27 cellular contexts compared by ENCODE assay signal in genomic region chr12:103727638-103728037, GRCh38.
"Had no signal": no experiment of that assay in that cellular context is flagged by ENCODE, and none has a peak within 500 bp of the region (broad histone marks: within the 10 kb centered on the region; RNA-seq: fewer than 3 reads in every experiment).

No MANE protein-coding gene starts in this region.

- H3K4me3 ChIP-seq: heart left ventricle, psoas muscle, sigmoid colon, smooth muscle cell, stomach, thyroid gland, upper lobe of left lung, vagina had no signal

- H3K27me3 ChIP-seq: heart left ventricle, sigmoid colon, stomach, thyroid gland, upper lobe of left lung, vagina had no signal

- H3K9me3 ChIP-seq: psoas muscle, thyroid gland, vagina had no signal

- H3K4me1 ChIP-seq: heart left ventricle, parathyroid adenoma, psoas muscle, sigmoid colon, stomach, thyroid gland, upper lobe of left lung, vagina had no signal

- DNase-seq: activated B cell treated with CpG ODN at 0.5 μM for 24 hours; activated CD4-positive, alpha-beta T cell treated with anti-CD3 and anti-CD28 coated beads, Interleukin-2, amount 50 U/mL, for 1 hour; activated CD8-positive, alpha-beta T cell treated with anti-CD3 and anti-CD28 coated beads for 36 hours; activated gamma-delta T cell treated with Interleukin-2 at 50 U/mL for 16 hours; activated naive CD4-positive, alpha-beta T cell treated with anti-CD3 and anti-CD28 coated beads, Interleukin-2, amount 50 U/mL, for 16 hours; activated naive CD8-positive, alpha-beta T cell treated with anti-CD3 and anti-CD28 coated beads, Interleukin-2, amount 50 U/mL, for 24 hours; activated T-cell treated with anti-CD3 and anti-CD28 coated beads, Interleukin-2, amount 50 U/mL, for 4 hours; amygdala; central memory CD4-positive, alpha-beta T cell; foreskin fibroblast; heart left ventricle; left ventricle myocardium superior; naive thymus-derived CD4-positive, alpha-beta T cell; nucleus accumbens; psoas muscle; sigmoid colon; stimulated activated CD4-positive, alpha-beta T cell treated with anti-CD3 and anti-CD28 coated beads, Interleukin-1b, Interleukin-23, amount 100 ng/mL, for 48 hours; stimulated activated CD4-positive, alpha-beta T cell treated with anti-CD3 and anti-CD28 coated beads, Interleukin-4, amount 100 ng/mL, for 4 hours; stimulated activated CD8-positive, alpha-beta memory T cell treated with anti-CD3 and anti-CD28 coated beads, Interleukin-4, amount 100 ng/mL, for 48 hours; stomach; T-helper 2 cell; thyroid gland; upper lobe of left lung had no signal

- H3K4me2 ChIP-seq: smooth muscle cell had no signal

- H3K9ac ChIP-seq: parathyroid adenoma had no signal

- H3K36me3 ChIP-seq: heart left ventricle, sigmoid colon, stomach, thyroid gland, upper lobe of left lung, vagina had no signal

- H3K27ac ChIP-seq: heart left ventricle, parathyroid adenoma, psoas muscle, sigmoid colon, stomach, thyroid gland, upper lobe of left lung, vagina had no signal

- H2AFZ ChIP-seq: parathyroid adenoma had no signal

- ATAC-seq: activated CD8-positive, alpha-beta T cell treated with anti-CD3 and anti-CD28 coated beads for 36 hours; activated naive CD8-positive, alpha-beta T cell treated with anti-CD3 and anti-CD28 coated beads, Interleukin-2, amount 50 U/mL, for 24 hours; activated T-cell treated with anti-CD3 and anti-CD28 coated beads, Interleukin-2, amount 50 U/mL, for 4 hours; activated T-helper 17 cell treated with anti-CD3 and anti-CD28 coated beads, Interleukin-2, amount 50 U/mL, for 72 hours; heart left ventricle; left ventricle myocardium superior; naive thymus-derived CD4-positive, alpha-beta T cell; psoas muscle had no signal

- H3K79me2 ChIP-seq: parathyroid adenoma had no signal
